In genomic region chr19:40420766-40421467, GRCh38 we compare ENCODE assay signal across 8 cellular contexts. TPM values are rescaled to one million over a fixed set of nuclear protein-coding genes. Genes with fewer than 3 reads are reported as not detected.
DNase-seq lines count a peak whose midpoint lies in the region; ATAC-seq and TF ChIP-seq lines count a peak whose summit lies in the region.

No MANE protein-coding gene starts in this region.

- H3K4me1 ChIP-seq in Karpas-422 (ENCODE audit: low read length) = peaks cover 15% of the 10 kb centered on the region
- H3K4me1 ChIP-seq in subcutaneous abdominal adipose tissue (ENCODE audit: control insufficient read depth in 5 of 5, insufficient read depth in 5 of 5, low read length in 5 of 5) = peaks cover 0 to 64% (median 38%) of the 10 kb centered on the region in 5 donors

- peak overlapping the region; percentile 23 for H3K27ac ChIP-seq in Karpas-422 (ENCODE audit: low read length)
- H3K27ac ChIP-seq in subcutaneous abdominal adipose tissue (ENCODE audit: low read depth, low read length) = peak overlapping the region; percentile 98

- H3K9me3 Mint-ChIP-seq in neural crest cell = no peaks in the 10 kb centered on the region

- H3K36me3 ChIP-seq in Karpas-422 (ENCODE audit: insufficient read depth, low read length) = no peaks in the 10 kb centered on the region
- H3K36me3 ChIP-seq in subcutaneous abdominal adipose tissue (ENCODE audit: control insufficient read depth in 5 of 5, insufficient read depth in 5 of 5, low read length in 5 of 5) = peaks cover 0 to 14% (median 12%) of the 10 kb centered on the region in 5 donors

- H3K4me3 ChIP-seq in Karpas-422 (ENCODE audit: low read length) (peak overlapping the region; percentile 73), foreskin fibroblast (ENCODE audit: low read depth in 1 of 2, low read length in 2 of 2) (peak overlapping the region; percentile 70 to 75), subcutaneous abdominal adipose tissue (ENCODE audit: low read depth in 1 of 5, low read length in 5 of 5) (peak overlapping the region; percentile 58 to 77 (median 69))

- H3K9ac ChIP-seq in Karpas-422 (ENCODE audit: low read length) (peak overlapping the region; percentile 79), subcutaneous abdominal adipose tissue (ENCODE audit: low read length in 5 of 5) (peak overlapping the region in 4 of 5 donors; percentile 53 to 90 (median 74))

- H3K27me3 Mint-ChIP-seq in neural crest cell (ENCODE audit: low read depth) = no peaks in the 10 kb centered on the region

- TF ChIP-seq POLR2A in Raji (IDR thresholded peaks at IDR 0.05; ENCODE audit: insufficient read depth, low read depth, low read length) = peak; percentile 67

- no peaks in the 10 kb centered on the region for H4K20me1 ChIP-seq in Karpas-422 (ENCODE audit: insufficient read depth, low read depth, low read length)

- H3K27me3 ChIP-seq in Karpas-422 (ENCODE audit: low read length) (no peaks in the 10 kb centered on the region), subcutaneous abdominal adipose tissue (ENCODE audit: control insufficient read depth in 5 of 5, insufficient read depth in 4 of 5, low read length in 5 of 5) (no peaks in the 10 kb centered on the region)

- peak overlapping the region; percentile 86 for H3K4me2 ChIP-seq in Karpas-422 (ENCODE audit: low read depth, low read length, poor library complexity, severe bottlenecking)

- ATAC-seq in GM19324 (IDR thresholded peaks at IDR 0.05; ENCODE audit: low FRiP score, unreplicated experiment) = peak; percentile 43

- TF ChIP-seq CTCF in foreskin fibroblast (IDR thresholded peaks at IDR 0.05; ENCODE audit: low read depth, low read length) (peak; percentile 96), neural crest cell (conservative IDR thresholded peaks at IDR 0.05) (peak; percentile 97)

- DNase-seq in C1 segment of cervical spinal cord (lab: John Stamatoyannopoulos, UW) (peak; percentile 68 to 96 (median 90)), Karpas-422 (peak; percentile 90), foreskin fibroblast (peak; percentile 96 to 99), neural crest cell (ENCODE audit: low read depth, low spot score) (peak; percentile 90)
- peak; percentile 29 to 77 (median 60) for DNase-seq in activated naive CD4-positive, alpha-beta T cell (lab: John Stamatoyannopoulos, UW)

- H3K9me3 ChIP-seq in Karpas-422 (ENCODE audit: low read length) (no peaks in the 10 kb centered on the region), subcutaneous abdominal adipose tissue (ENCODE audit: control insufficient read depth in 5 of 5, low read length in 5 of 5) (no peaks in the 10 kb centered on the region)

- H3K9me2 ChIP-seq in Karpas-422 (replicated peaks; ENCODE audit: insufficient read depth, low read length) = no peaks in the 10 kb centered on the region

- peaks cover 35% of the 10 kb centered on the region for H3K4me1 Mint-ChIP-seq in neural crest cell

- peak overlapping the region; percentile 35 for H3K27ac Mint-ChIP-seq in neural crest cell (ENCODE audit: unreplicated experiment)

- H2AFZ ChIP-seq in Karpas-422 (ENCODE audit: low read length) = peak overlapping the region; percentile 87

- H3K36me3 Mint-ChIP-seq in neural crest cell (ENCODE audit: low read depth) = no peaks in the 10 kb centered on the region

- H3K4me3 Mint-ChIP-seq in neural crest cell = peak overlapping the region; percentile 84

- peaks cover 11% of the 10 kb centered on the region for H3K79me2 ChIP-seq in Karpas-422 (ENCODE audit: low read length)

RNA-seq across cellular contexts. Expression of gene SERTAD1, which starts 4.9 kb away (rescaled TPM):
- 4.8 and 8.4 TPM in 2 replicates for total RNA-seq in Karpas-422 (2014; rRNA removed; shearing (Covaris generic); ENCODE audit: low replicate concordance)
- total RNA-seq in neural crest cell = 3.2 and 3.3 TPM in 2 replicates

RNA-seq across cellular contexts. Expression of gene PRX, which starts 7.7 kb away (rescaled TPM):
- 0.56 and 0.61 TPM in 2 replicates for total RNA-seq in Karpas-422 (2014; rRNA removed; shearing (Covaris generic); ENCODE audit: low replicate concordance)
- total RNA-seq in neural crest cell = 2.8 and 2.9 TPM in 2 replicates

RNA-seq across cellular contexts. Expression of gene SERTAD3, which starts 23.2 kb away (rescaled TPM):
- total RNA-seq in Karpas-422 (2014; rRNA removed; shearing (Covaris generic); ENCODE audit: low replicate concordance) = 14.1 and 14.9 TPM in 2 replicates
- total RNA-seq in neural crest cell = 22.3 and 25.8 TPM in 2 replicates

RNA-seq across cellular contexts. Expression of gene HIPK4, which starts 30.9 kb away (rescaled TPM):
- not detected in 2 replicates for total RNA-seq in Karpas-422 (2014; rRNA removed; shearing (Covaris generic); ENCODE audit: low replicate concordance)
- total RNA-seq in neural crest cell = 0.11 and 0.30 TPM in 2 replicates

RNA-seq across cellular contexts. Expression of gene BLVRB, which starts 44.6 kb away (rescaled TPM):
- 10.2 and 14.5 TPM in 2 replicates for total RNA-seq in Karpas-422 (2014; rRNA removed; shearing (Covaris generic); ENCODE audit: low replicate concordance)
- 3.1 and 3.2 TPM in 2 replicates for total RNA-seq in neural crest cell

Comparison
In these comparisons a context has a peak if more than half of its experiments do, and no peak if none do; other contexts are left out.
1. Peak in every context shown above with its lines: DNase-seq, ATAC-seq, H3K4me3 ChIP-seq and H3K27ac ChIP-seq.